Comparison of ENCODE assay signal across 8 cellular contexts in genomic region chr14:58298880-58299664, GRCh38. TPM values are rescaled to one million over a fixed set of nuclear protein-coding genes. Genes with fewer than 3 reads are reported as not detected.
A peak's percentile ranks its signal among the peaks of the same experiment; 100 is the strongest.
DNase-seq lines count a peak whose midpoint lies in the region; ATAC-seq and TF ChIP-seq lines count a peak whose summit lies in the region.

No MANE protein-coding gene starts in this region.

- no peaks in the 10 kb centered on the region for H3K36me3 ChIP-seq in kidney epithelial cell (ENCODE audit: control insufficient read depth, insufficient read depth, low read length)

- peak overlapping the region; percentile 90 for H3K4me3 ChIP-seq in kidney epithelial cell (ENCODE audit: low read depth, low read length)

- peak; percentile 30 for DNase-seq in central memory CD4-positive, alpha-beta T cell
- DNase-seq in kidney epithelial cell (ENCODE audit: low read depth) (no peak), cerebellar nuclear complex (lab: John Stamatoyannopoulos, UW) (no peak)
- peak; percentile 2 to 32 for DNase-seq in stimulated activated CD4-positive, alpha-beta T cell treated with anti-CD3 and anti-CD28 coated beads, Interleukin-1b, Interleukin-23, amount 100 ng/mL, for 4 hours (ENCODE audit: low read depth in 2 of 2)

- peak; percentile 30 for TF ChIP-seq POLR2A in GM15510 (IDR thresholded peaks at IDR 0.05; ENCODE audit: borderline replicate concordance, extremely low read depth, insufficient read length)

- no peaks in the 10 kb centered on the region for H3K27me3 ChIP-seq in kidney epithelial cell (ENCODE audit: control insufficient read depth, insufficient read depth, low read length)

- peak; percentile 10 for ATAC-seq in HG03280 (IDR thresholded peaks at IDR 0.05; ENCODE audit: unreplicated experiment)
- ATAC-seq in GM21360 (IDR thresholded peaks at IDR 0.05; ENCODE audit: unreplicated experiment) = no peak

- H3K27ac ChIP-seq in VCaP = peak overlapping the region; percentile 92

- TF ChIP-seq CTCF in VCaP (conservative IDR thresholded peaks at IDR 0.05) = no peak
- TF ChIP-seq CTCF in kidney epithelial cell (IDR thresholded peaks at IDR 0.05; ENCODE audit: insufficient read depth, low read length, poor library complexity, severe bottlenecking) = no peak

RNA-seq across cellular contexts. Expression of gene ARID4A, which starts 0.7 kb away (rescaled TPM):
- total RNA-seq in kidney epithelial cell = 4.4 and 4.6 TPM in 2 replicates

RNA-seq across cellular contexts. Expression of gene PSMA3, which starts 54.4 kb away (rescaled TPM):
- total RNA-seq in kidney epithelial cell = 129 and 160 TPM in 2 replicates

Comparison
In these comparisons a context has a peak if more than half of its experiments do, and no peak if none do; other contexts are left out.
1. DNase-seq: peak in central memory CD4-positive, alpha-beta T cell (single experiment) and stimulated activated CD4-positive, alpha-beta T cell treated with anti-CD3 and anti-CD28 coated beads, Interleukin-1b, Interleukin-23, amount 100 ng/mL, for 4 hours (2 of 2); none in kidney epithelial cell (single experiment) and cerebellar nuclear complex (0 of 2).